14 cellular contexts compared by ENCODE assay signal in the genomic region with DNA sequence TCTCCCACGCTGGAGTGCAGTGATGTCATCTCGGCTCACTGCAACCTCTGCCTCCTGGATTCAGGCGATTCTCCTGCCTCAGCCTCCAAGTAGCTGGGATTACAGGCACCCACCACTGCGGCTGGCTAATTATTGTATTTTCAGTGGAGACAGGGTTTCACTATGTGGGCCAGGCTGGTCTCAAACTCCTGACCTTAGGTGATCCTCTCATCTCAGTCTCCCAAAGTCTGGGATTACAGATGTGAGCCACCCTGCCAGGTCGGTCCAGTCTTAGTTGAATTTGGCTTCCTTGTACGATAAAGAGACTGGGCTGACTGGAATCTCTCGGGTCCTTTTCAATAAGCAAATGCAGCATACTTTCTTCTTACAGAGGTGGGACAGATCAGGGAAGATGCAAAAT.
DNase-seq lines count a peak whose midpoint lies in the region; ATAC-seq and TF ChIP-seq lines count a peak whose summit lies in the region.
"Had no signal": no experiment of that assay in that cellular context is flagged by ENCODE, and none has a peak within 500 bp of the region (broad histone marks: within the 10 kb centered on the region; RNA-seq: fewer than 3 reads in every experiment).

No MANE protein-coding gene starts in this region.

- intact Hi-C loops in MCF 10A (cut with micrococcal nuclease), result no loop called here
- intact Hi-C loops in mammary epithelial cell (cut with micrococcal nuclease), result no loop called here
- intact Hi-C loops in upper lobe of right lung (cut with DNase I), result no loop called here

- H3K14ac ChIP-seq in mesenchymal stem cell (ENCODE audit: low read length in 2 of 2), result no peak overlapping the region

- no peak overlapping the region for H2BK5ac ChIP-seq in mesenchymal stem cell (ENCODE audit: low read depth, low read length, poor library complexity, severe bottlenecking)

- no peak overlapping the region for H3K4me3 Mint-ChIP-seq in MCF 10A (ENCODE audit: unreplicated experiment)
- no peak overlapping the region for H3K4me3 Mint-ChIP-seq in activated CD8-positive, alpha-beta T cell treated with anti-CD3 and anti-CD28 coated beads, Interleukin-2, amount 10 ng/mL, durations not matched to agents 7 days and 5 days
- H3K4me3 Mint-ChIP-seq: type B pancreatic cell had no signal

- H3K36me3 Mint-ChIP-seq in MCF 10A (ENCODE audit: insufficient read depth, unreplicated experiment), result no peaks in the 10 kb centered on the region
- H3K36me3 Mint-ChIP-seq in activated CD8-positive, alpha-beta T cell treated with anti-CD3 and anti-CD28 coated beads, Interleukin-2, amount 10 ng/mL, durations not matched to agents 7 days and 5 days (ENCODE audit: low read depth), result peaks cover under 1% of the 10 kb centered on the region
- H3K36me3 Mint-ChIP-seq: type B pancreatic cell had no signal

- no TSS peak for BruUV-seq in MCF 10A (replicated peaks; lab: Mats Ljungman, UMichigan)
- BruUV-seq in mammary epithelial cell (replicated peaks; lab: Mats Ljungman, UMichigan), result no TSS peak

- no peak overlapping the region for H4K8ac ChIP-seq in mesenchymal stem cell (ENCODE audit: low read length)

- H3K4ac ChIP-seq in mesenchymal stem cell (ENCODE audit: low read depth in 1 of 2, low read length in 2 of 2), result no peak overlapping the region

- H3K36me3 ChIP-seq in mammary epithelial cell (ENCODE audit: insufficient read depth, low read length) (no peaks in the 10 kb centered on the region), mesenchymal stem cell (ENCODE audit: control insufficient read depth in 1 of 2, insufficient read depth in 2 of 2, low read depth in 1 of 2, low read length in 2 of 2) (no peaks in the 10 kb centered on the region), upper lobe of right lung (no peaks in the 10 kb centered on the region)
- H3K36me3 ChIP-seq: left ventricle myocardium inferior had no signal

- H3K79me2 ChIP-seq in mammary epithelial cell (ENCODE audit: insufficient read depth, low read length), result no peaks in the 10 kb centered on the region

- H3K27me3 ChIP-seq in mammary epithelial cell (ENCODE audit: insufficient read depth, low read length) (no peaks in the 10 kb centered on the region), mesenchymal stem cell (ENCODE audit: control insufficient read depth in 1 of 2, insufficient read depth in 1 of 2, low read length in 2 of 2) (no peaks in the 10 kb centered on the region), upper lobe of right lung (no peaks in the 10 kb centered on the region)

- peak overlapping the region in 1 of 2 experiments; percentile 24 for H2BK12ac ChIP-seq in mesenchymal stem cell (ENCODE audit: low read length in 2 of 2)

- CTCF ChIA-PET in MCF 10A (lab: Yijun Ruan, JAX), result interaction anchor here (0.8 to 0.9 kb wide), 2 partner anchors 11 to 683 kb away, joined by 3 read pairs; no protein-coding TSS in a partner anchor
- CTCF ChIA-PET in mammary epithelial cell (lab: Charles Lee; ENCODE audit: low non-redundant PET), result no interaction called here
- CTCF ChIA-PET in activated CD8-positive, alpha-beta T cell treated with anti-CD3 and anti-CD28 coated beads, Interleukin-2, amount 10 ng/mL, durations not matched to agents 7 days and 5 days (lab: Charles Lee), result interaction anchor here (1.0 to 1.3 kb wide), 2 partner anchors 14 to 16 kb away, joined by 3 to 6 read pairs; no protein-coding TSS in a partner anchor

- H3K4me1 Mint-ChIP-seq in MCF 10A (ENCODE audit: insufficient read depth, unreplicated experiment), result peaks cover 6% of the 10 kb centered on the region
- peaks cover 45% of the 10 kb centered on the region for H3K4me1 Mint-ChIP-seq in activated CD8-positive, alpha-beta T cell treated with anti-CD3 and anti-CD28 coated beads, Interleukin-2, amount 10 ng/mL, durations not matched to agents 7 days and 5 days (ENCODE audit: low read depth)

- in situ Hi-C loops in mammary epithelial cell (cut with MboI; ENCODE audit: low sequenced_read_pairs in 2 of 2), result no loop called here

- H3K18ac ChIP-seq in mesenchymal stem cell (ENCODE audit: low read depth in 1 of 2, low read length in 2 of 2), result no peak overlapping the region

- no peak overlapping the region for H2BK120ac ChIP-seq in mesenchymal stem cell (ENCODE audit: low read depth, low read length)

- H3K27ac Mint-ChIP-seq in MCF 10A (ENCODE audit: low read depth, unreplicated experiment), result peak overlapping the region; percentile 57
- peak overlapping the region; percentile 4 for H3K27ac Mint-ChIP-seq in activated CD8-positive, alpha-beta T cell treated with anti-CD3 and anti-CD28 coated beads, Interleukin-2, amount 10 ng/mL, durations not matched to agents 7 days and 5 days

- H2AFZ ChIP-seq in mammary epithelial cell (ENCODE audit: low read depth, low read length) (no peak overlapping the region), mesenchymal stem cell (ENCODE audit: low read depth, low read length) (no peak overlapping the region)

- WGBS in mammary epithelial cell (ENCODE audit: low coverage, missing lambda C conversion rate), result 82% methylated on average over 6 of the region's 7 CpGs
- 76% methylated on average over 7 of the region's 7 CpGs for WGBS in mesenchymal stem cell

- POLR2A ChIA-PET in MCF 10A (lab: Yijun Ruan, JAX), result interaction anchor here (0.5 to 1.9 kb wide), 10 partner anchors 9 to 92 kb away, joined by 3 to 9 read pairs (median 5); a partner anchor contains a TSS
- POLR2A ChIA-PET in activated CD8-positive, alpha-beta T cell treated with anti-CD3 and anti-CD28 coated beads, Interleukin-2, amount 10 ng/mL, durations not matched to agents 7 days and 5 days (lab: Charles Lee), result interaction anchor here (0.9 to 12.0 kb wide), 2 partner anchors 91 to 93 kb away, joined by 3 to 131 read pairs; a partner anchor contains a TSS

- no peak for TF ChIP-seq CTCF in MCF 10A (IDR thresholded peaks at IDR 0.05; ENCODE audit: unreplicated experiment)
- no peak for TF ChIP-seq CTCF in mammary epithelial cell (conservative IDR thresholded peaks at IDR 0.05 in 1 of 2, IDR thresholded peaks at IDR 0.05 in 1 of 2; ENCODE audit: extremely low read depth in 1 of 2, insufficient read depth in 1 of 2, low read depth in 1 of 2, low read length in 2 of 2)
- no peak for TF ChIP-seq CTCF in upper lobe of right lung (IDR thresholded peaks at IDR 0.05)

- H3K9ac ChIP-seq in mammary epithelial cell (ENCODE audit: insufficient read depth, low read length) (no peak overlapping the region), mesenchymal stem cell (ENCODE audit: low read length) (peak overlapping the region; percentile 77)

- no peak overlapping the region for H2AK5ac ChIP-seq in mesenchymal stem cell (ENCODE audit: low read length, severe bottlenecking)

- no peaks in the 10 kb centered on the region for H3K79me1 ChIP-seq in mesenchymal stem cell (replicated peaks; ENCODE audit: low read length, poor library complexity, severe bottlenecking)

- H3K4me1 ChIP-seq in mammary epithelial cell (ENCODE audit: insufficient read depth, low read length) (peaks cover 10% of the 10 kb centered on the region), mesenchymal stem cell (ENCODE audit: control insufficient read depth, insufficient read depth, low read depth, low read length) (peaks cover 1% of the 10 kb centered on the region), upper lobe of right lung (peaks cover 18% of the 10 kb centered on the region)

- no peak overlapping the region for H2BK15ac ChIP-seq in mesenchymal stem cell (ENCODE audit: low read depth, poor library complexity, severe bottlenecking)

- DNase-seq in MCF 10A (ENCODE audit: unreplicated experiment) (no peak), mammary epithelial cell (no peak), mesenchymal stem cell (no peak), upper lobe of right lung (no peak), H4 (ENCODE audit: low spot score) (no peak), DMS153 (lab: John Stamatoyannopoulos, UW) (no peak)
- DNase-seq in activated CD8-positive, alpha-beta T cell treated with anti-CD3 and anti-CD28 coated beads, Interleukin-2, amount 10 ng/mL, durations not matched to agents 7 days and 5 days, result no peak
- DNase-seq: left ventricle myocardium inferior; NCI-H1694; NCI-H526; nucleus accumbens; stimulated activated CD4-positive, alpha-beta T cell treated with anti-CD3 and anti-CD28 coated beads, Interleukin-12 subunit alpha, Interleukin-12 subunit beta, amount 100 ng/mL, for 4 hours had no signal

- no peak overlapping the region for H4K91ac ChIP-seq in mesenchymal stem cell (ENCODE audit: low read length)

- H4K20me1 ChIP-seq in mammary epithelial cell (ENCODE audit: insufficient read depth, low read length), result no peaks in the 10 kb centered on the region

- no peaks in the 10 kb centered on the region for H3K9me3 Mint-ChIP-seq in MCF 10A (ENCODE audit: unreplicated experiment)
- H3K9me3 Mint-ChIP-seq in activated CD8-positive, alpha-beta T cell treated with anti-CD3 and anti-CD28 coated beads, Interleukin-2, amount 10 ng/mL, durations not matched to agents 7 days and 5 days (ENCODE audit: insufficient read depth), result peaks cover under 1% of the 10 kb centered on the region

- H3K27ac ChIP-seq in mammary epithelial cell (ENCODE audit: insufficient read depth, low read depth, low read length), result no peak overlapping the region
- H3K27ac ChIP-seq in mesenchymal stem cell (ENCODE audit: low read length, poor library complexity, severe bottlenecking), result no peak overlapping the region
- H3K27ac ChIP-seq in upper lobe of right lung, result peak overlapping the region; percentile 81

- H3K9me3 ChIP-seq in mammary epithelial cell (replicated peaks; ENCODE audit: insufficient read depth, low read length) (no peaks in the 10 kb centered on the region), mesenchymal stem cell (ENCODE audit: control insufficient read depth, low read length) (no peaks in the 10 kb centered on the region), upper lobe of right lung (no peaks in the 10 kb centered on the region)
- H3K9me3 ChIP-seq: left ventricle myocardium inferior had no signal

- dilution Hi-C loops in mammary epithelial cell (cut with HindIII; ENCODE audit: low sequenced_read_pairs), result no loop called here

- H3K4me2 ChIP-seq in mammary epithelial cell (ENCODE audit: insufficient read depth, low read depth, low read length) (no peak overlapping the region), mesenchymal stem cell (ENCODE audit: low read length, poor library complexity, severe bottlenecking) (no peak overlapping the region)

- no peaks in the 10 kb centered on the region for H3K27me3 Mint-ChIP-seq in MCF 10A (ENCODE audit: insufficient read depth, unreplicated experiment)
- no peaks in the 10 kb centered on the region for H3K27me3 Mint-ChIP-seq in activated CD8-positive, alpha-beta T cell treated with anti-CD3 and anti-CD28 coated beads, Interleukin-2, amount 10 ng/mL, durations not matched to agents 7 days and 5 days (ENCODE audit: low read depth)
- H3K27me3 Mint-ChIP-seq: type B pancreatic cell had no signal

- no peak for ATAC-seq in activated CD8-positive, alpha-beta T cell treated with anti-CD3 and anti-CD28 coated beads, Interleukin-2, amount 10 ng/mL, durations not matched to agents 7 days and 5 days
- no peak for ATAC-seq in upper lobe of right lung
- ATAC-seq in GM21367 (IDR thresholded peaks at IDR 0.05; ENCODE audit: unreplicated experiment), result no peak

- no peak overlapping the region for H3K23ac ChIP-seq in mesenchymal stem cell (ENCODE audit: low read length in 2 of 2)

- H3K4me3 ChIP-seq in mammary epithelial cell (replicated peaks in 1 of 3; ENCODE audit: insufficient read depth in 1 of 3, low read depth in 2 of 3, low read length in 3 of 3) (no peak overlapping the region), mesenchymal stem cell (ENCODE audit: insufficient read depth in 1 of 2, low read depth in 1 of 2, low read length in 2 of 2) (peak overlapping the region in 1 of 2 experiments; percentile 45), upper lobe of right lung (no peak overlapping the region)
- H3K4me3 ChIP-seq: left ventricle myocardium inferior had no signal
